ENCODE assay signal across 1 cellular context in the genomic region with DNA sequence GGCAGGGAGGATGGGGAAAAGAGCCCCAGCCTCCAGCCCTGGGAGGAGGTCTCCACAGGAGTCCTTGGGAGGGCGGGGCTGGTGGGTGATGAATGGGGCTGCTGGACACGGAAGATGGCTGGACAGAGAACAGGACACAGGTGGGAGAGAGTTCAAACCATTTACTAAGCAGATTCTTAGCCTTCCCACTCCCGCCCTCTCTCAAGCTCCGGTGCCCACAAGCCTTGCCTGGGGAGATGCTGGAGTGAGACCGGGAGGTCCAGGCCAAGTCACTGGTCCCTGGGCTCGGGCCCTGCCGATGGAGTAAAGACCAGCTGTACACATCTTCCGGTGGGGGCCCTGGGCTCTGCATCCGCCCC.
TF ChIP-seq lines count a peak whose summit lies in the region.

No MANE protein-coding gene starts in this region.

TF ChIP-seq in K562, 482 proteins besides CTCF, POLR2A, EP300 and RAD21:
- TF ChIP-seq PHTF2 (CRISPR knock-in tag; IDR thresholded peaks at IDR 0.05): no peak
- TF ChIP-seq ZFP30 (CRISPR knock-in tag; IDR thresholded peaks at IDR 0.05; ENCODE audit: borderline replicate concordance): no peak
- TF ChIP-seq, protein P1, sequence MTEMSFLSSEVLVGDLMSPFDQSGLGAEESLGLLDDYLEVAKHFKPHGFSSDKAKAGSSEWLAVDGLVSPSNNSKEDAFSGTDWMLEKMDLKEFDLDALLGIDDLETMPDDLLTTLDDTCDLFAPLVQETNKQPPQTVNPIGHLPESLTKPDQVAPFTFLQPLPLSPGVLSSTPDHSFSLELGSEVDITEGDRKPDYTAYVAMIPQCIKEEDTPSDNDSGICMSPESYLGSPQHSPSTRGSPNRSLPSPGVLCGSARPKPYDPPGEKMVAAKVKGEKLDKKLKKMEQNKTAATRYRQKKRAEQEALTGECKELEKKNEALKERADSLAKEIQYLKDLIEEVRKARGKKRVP (CRISPR knock-in tag; IDR thresholded peaks at IDR 0.05): no peak
- TF ChIP-seq BCOR (IDR thresholded peaks at IDR 0.05): no peak
- no peak for TF ChIP-seq ELF2 (CRISPR knock-in tag; IDR thresholded peaks at IDR 0.05)
- TF ChIP-seq XRCC5 (IDR thresholded peaks at IDR 0.05; ENCODE audit: low read depth, low read length): no peak
- TF ChIP-seq PML (IDR thresholded peaks at IDR 0.05; ENCODE audit: low read length): no peak; the same call in 1 of the 2 replicates
- TF ChIP-seq, protein P2, sequence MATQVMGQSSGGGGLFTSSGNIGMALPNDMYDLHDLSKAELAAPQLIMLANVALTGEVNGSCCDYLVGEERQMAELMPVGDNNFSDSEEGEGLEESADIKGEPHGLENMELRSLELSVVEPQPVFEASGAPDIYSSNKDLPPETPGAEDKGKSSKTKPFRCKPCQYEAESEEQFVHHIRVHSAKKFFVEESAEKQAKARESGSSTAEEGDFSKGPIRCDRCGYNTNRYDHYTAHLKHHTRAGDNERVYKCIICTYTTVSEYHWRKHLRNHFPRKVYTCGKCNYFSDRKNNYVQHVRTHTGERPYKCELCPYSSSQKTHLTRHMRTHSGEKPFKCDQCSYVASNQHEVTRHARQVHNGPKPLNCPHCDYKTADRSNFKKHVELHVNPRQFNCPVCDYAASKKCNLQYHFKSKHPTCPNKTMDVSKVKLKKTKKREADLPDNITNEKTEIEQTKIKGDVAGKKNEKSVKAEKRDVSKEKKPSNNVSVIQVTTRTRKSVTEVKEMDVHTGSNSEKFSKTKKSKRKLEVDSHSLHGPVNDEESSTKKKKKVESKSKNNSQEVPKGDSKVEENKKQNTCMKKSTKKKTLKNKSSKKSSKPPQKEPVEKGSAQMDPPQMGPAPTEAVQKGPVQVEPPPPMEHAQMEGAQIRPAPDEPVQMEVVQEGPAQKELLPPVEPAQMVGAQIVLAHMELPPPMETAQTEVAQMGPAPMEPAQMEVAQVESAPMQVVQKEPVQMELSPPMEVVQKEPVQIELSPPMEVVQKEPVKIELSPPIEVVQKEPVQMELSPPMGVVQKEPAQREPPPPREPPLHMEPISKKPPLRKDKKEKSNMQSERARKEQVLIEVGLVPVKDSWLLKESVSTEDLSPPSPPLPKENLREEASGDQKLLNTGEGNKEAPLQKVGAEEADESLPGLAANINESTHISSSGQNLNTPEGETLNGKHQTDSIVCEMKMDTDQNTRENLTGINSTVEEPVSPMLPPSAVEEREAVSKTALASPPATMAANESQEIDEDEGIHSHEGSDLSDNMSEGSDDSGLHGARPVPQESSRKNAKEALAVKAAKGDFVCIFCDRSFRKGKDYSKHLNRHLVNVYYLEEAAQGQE (CRISPR knock-in tag; IDR thresholded peaks at IDR 0.05; ENCODE audit: low read depth): no peak
- no peak for TF ChIP-seq SLC30A9 (CRISPR knock-in tag; IDR thresholded peaks at IDR 0.05)
- no peak for TF ChIP-seq ZFP1 (CRISPR knock-in tag; IDR thresholded peaks at IDR 0.05)
- TF ChIP-seq ZNF146 (CRISPR knock-in tag; IDR thresholded peaks at IDR 0.05; ENCODE audit: unreplicated experiment): peak; percentile 23
- TF ChIP-seq MEF2D (tag; conservative IDR thresholded peaks at IDR 0.05; ENCODE audit: low read depth): no peak
- TF ChIP-seq RBM39 (optimal IDR thresholded peaks at IDR 0.05; ENCODE audit: low read depth, low read length): no peak
- TF ChIP-seq RBBP5 (IDR thresholded peaks at IDR 0.05; ENCODE audit: borderline replicate concordance, insufficient read depth, low read length, poor library complexity, severe bottlenecking): peak; percentile 11
- TF ChIP-seq, protein P3, sequence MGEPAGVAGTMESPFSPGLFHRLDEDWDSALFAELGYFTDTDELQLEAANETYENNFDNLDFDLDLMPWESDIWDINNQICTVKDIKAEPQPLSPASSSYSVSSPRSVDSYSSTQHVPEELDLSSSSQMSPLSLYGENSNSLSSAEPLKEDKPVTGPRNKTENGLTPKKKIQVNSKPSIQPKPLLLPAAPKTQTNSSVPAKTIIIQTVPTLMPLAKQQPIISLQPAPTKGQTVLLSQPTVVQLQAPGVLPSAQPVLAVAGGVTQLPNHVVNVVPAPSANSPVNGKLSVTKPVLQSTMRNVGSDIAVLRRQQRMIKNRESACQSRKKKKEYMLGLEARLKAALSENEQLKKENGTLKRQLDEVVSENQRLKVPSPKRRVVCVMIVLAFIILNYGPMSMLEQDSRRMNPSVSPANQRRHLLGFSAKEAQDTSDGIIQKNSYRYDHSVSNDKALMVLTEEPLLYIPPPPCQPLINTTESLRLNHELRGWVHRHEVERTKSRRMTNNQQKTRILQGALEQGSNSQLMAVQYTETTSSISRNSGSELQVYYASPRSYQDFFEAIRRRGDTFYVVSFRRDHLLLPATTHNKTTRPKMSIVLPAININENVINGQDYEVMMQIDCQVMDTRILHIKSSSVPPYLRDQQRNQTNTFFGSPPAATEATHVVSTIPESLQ (CRISPR knock-in tag; IDR thresholded peaks at IDR 0.05): no peak
- no peak for TF ChIP-seq ZC3H11A (IDR thresholded peaks at IDR 0.05; ENCODE audit: low read depth, low read length)
- no peak for TF ChIP-seq ZNF583 (CRISPR knock-in tag; IDR thresholded peaks at IDR 0.05)
- no peak for TF ChIP-seq GABPA (tag; conservative IDR thresholded peaks at IDR 0.05; ENCODE audit: low read depth)
- TF ChIP-seq POLR2AphosphoS2 (IDR thresholded peaks at IDR 0.05; ENCODE audit: low read length): peak; percentile 15; the same call in 1 of the 2 replicates
- TF ChIP-seq, protein P4, sequence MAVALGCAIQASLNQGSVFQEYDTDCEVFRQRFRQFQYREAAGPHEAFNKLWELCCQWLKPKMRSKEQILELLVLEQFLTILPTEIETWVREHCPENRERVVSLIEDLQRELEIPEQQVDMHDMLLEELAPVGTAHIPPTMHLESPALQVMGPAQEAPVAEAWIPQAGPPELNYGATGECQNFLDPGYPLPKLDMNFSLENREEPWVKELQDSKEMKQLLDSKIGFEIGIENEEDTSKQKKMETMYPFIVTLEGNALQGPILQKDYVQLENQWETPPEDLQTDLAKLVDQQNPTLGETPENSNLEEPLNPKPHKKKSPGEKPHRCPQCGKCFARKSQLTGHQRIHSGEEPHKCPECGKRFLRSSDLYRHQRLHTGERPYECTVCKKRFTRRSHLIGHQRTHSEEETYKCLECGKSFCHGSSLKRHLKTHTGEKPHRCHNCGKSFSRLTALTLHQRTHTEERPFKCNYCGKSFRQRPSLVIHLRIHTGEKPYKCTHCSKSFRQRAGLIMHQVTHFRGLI (CRISPR knock-in tag; IDR thresholded peaks at IDR 0.05): no peak
- TF ChIP-seq BACH1 (tag; IDR thresholded peaks at IDR 0.05): no peak
- peak; percentile 21 for TF ChIP-seq HNRNPLL (IDR thresholded peaks at IDR 0.05; ENCODE audit: low read depth, low read length, poor library complexity, severe bottlenecking)
- TF ChIP-seq, protein P5, sequence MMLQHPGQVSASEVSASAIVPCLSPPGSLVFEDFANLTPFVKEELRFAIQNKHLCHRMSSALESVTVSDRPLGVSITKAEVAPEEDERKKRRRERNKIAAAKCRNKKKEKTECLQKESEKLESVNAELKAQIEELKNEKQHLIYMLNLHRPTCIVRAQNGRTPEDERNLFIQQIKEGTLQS (IDR thresholded peaks at IDR 0.05): no peak
- TF ChIP-seq, protein P5 (CRISPR knock-in tag; conservative IDR thresholded peaks at IDR 0.05): no peak
- TF ChIP-seq POLR2G (IDR thresholded peaks at IDR 0.05; ENCODE audit: low read depth, low read length): peak; percentile 67; the same call in 1 of the 2 replicates
- no peak for TF ChIP-seq BRD9 (IDR thresholded peaks at IDR 0.05; ENCODE audit: low read depth, partially characterized antibody)
- TF ChIP-seq GTF2F1 (IDR thresholded peaks at IDR 0.05; ENCODE audit: low read depth, low read length): no peak
- no peak for TF ChIP-seq KLF6 (CRISPR knock-in tag; IDR thresholded peaks at IDR 0.05; ENCODE audit: borderline replicate concordance)
- TF ChIP-seq GATAD2A (IDR thresholded peaks at IDR 0.05): no peak
- TF ChIP-seq NFE2 (IDR thresholded peaks at IDR 0.05; ENCODE audit: low read depth): no peak
- no peak for TF ChIP-seq FOXK2 (conservative IDR thresholded peaks at IDR 0.05 in 1 of 2, IDR thresholded peaks at IDR 0.05 in 1 of 2; ENCODE audit: low read depth in 2 of 2)
- 0 out of 2 replicates have a peak, but pooled peaks have one; percentile 76 for TF ChIP-seq HNRNPUL1 (IDR thresholded peaks at IDR 0.05; ENCODE audit: low read length)
- no peak for TF ChIP-seq PTRF (tag; IDR thresholded peaks at IDR 0.05)
- TF ChIP-seq MAFF (IDR thresholded peaks at IDR 0.05; ENCODE audit: low read length): no peak
- TF ChIP-seq FIP1L1 (IDR thresholded peaks at IDR 0.05; ENCODE audit: low read depth, low read length, poor library complexity, severe bottlenecking): no peak
- TF ChIP-seq, protein P6, sequence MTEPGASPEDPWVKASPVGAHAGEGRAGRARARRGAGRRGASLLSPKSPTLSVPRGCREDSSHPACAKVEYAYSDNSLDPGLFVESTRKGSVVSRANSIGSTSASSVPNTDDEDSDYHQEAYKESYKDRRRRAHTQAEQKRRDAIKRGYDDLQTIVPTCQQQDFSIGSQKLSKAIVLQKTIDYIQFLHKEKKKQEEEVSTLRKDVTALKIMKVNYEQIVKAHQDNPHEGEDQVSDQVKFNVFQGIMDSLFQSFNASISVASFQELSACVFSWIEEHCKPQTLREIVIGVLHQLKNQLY (CRISPR knock-in tag; conservative IDR thresholded peaks at IDR 0.05): 0 out of 4 replicates have a peak, but pooled peaks of 1 of the 2 experiments have one; percentile 34
- TF ChIP-seq KLF10 (CRISPR knock-in tag; IDR thresholded peaks at IDR 0.05): no peak
- no peak for TF ChIP-seq RFX1 (IDR thresholded peaks at IDR 0.05)
- TF ChIP-seq, protein P7, sequence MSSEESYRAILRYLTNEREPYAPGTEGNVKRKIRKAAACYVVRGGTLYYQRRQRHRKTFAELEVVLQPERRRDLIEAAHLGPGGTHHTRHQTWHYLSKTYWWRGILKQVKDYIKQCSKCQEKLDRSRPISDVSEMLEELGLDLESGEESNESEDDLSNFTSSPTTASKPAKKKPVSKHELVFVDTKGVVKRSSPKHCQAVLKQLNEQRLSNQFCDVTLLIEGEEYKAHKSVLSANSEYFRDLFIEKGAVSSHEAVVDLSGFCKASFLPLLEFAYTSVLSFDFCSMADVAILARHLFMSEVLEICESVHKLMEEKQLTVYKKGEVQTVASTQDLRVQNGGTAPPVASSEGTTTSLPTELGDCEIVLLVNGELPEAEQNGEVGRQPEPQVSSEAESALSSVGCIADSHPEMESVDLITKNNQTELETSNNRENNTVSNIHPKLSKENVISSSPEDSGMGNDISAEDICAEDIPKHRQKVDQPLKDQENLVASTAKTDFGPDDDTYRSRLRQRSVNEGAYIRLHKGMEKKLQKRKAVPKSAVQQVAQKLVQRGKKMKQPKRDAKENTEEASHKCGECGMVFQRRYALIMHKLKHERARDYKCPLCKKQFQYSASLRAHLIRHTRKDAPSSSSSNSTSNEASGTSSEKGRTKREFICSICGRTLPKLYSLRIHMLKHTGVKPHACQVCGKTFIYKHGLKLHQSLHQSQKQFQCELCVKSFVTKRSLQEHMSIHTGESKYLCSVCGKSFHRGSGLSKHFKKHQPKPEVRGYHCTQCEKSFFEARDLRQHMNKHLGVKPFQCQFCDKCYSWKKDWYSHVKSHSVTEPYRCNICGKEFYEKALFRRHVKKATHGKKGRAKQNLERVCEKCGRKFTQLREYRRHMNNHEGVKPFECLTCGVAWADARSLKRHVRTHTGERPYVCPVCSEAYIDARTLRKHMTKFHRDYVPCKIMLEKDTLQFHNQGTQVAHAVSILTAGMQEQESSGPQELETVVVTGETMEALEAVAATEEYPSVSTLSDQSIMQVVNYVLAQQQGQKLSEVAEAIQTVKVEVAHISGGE (CRISPR knock-in tag; IDR thresholded peaks at IDR 0.05): no peak
- no peak for TF ChIP-seq ZNF707 (CRISPR knock-in tag; conservative IDR thresholded peaks at IDR 0.05)
- no peak for TF ChIP-seq PTBP1 (IDR thresholded peaks at IDR 0.05; ENCODE audit: low read depth, low read length)
TF ChIP-seq in K562: peak in this region for 7.
